Comparison of ENCODE assay signal across 17 cellular contexts in genomic region chr10:133071801-133072595, GRCh38. TPM values are rescaled to one million over a fixed set of nuclear protein-coding genes. Genes with fewer than 3 reads are reported as not detected.
A peak's percentile ranks its signal among the peaks of the same experiment; 100 is the strongest.
DNase-seq lines count a peak whose midpoint lies in the region; TF ChIP-seq lines count a peak whose summit lies in the region.
"Had no signal": no experiment of that assay in that cellular context is flagged by ENCODE, and none has a peak within 500 bp of the region (broad histone marks: within the 10 kb centered on the region; RNA-seq: fewer than 3 reads in every experiment).

No MANE protein-coding gene starts in this region.

- intact Hi-C loops in A673 (cut with micrococcal nuclease; ENCODE audit: unreplicated experiment): no loop called here

- H3K27me3 Mint-ChIP-seq in glutamatergic neuron (ENCODE audit: unreplicated experiment): peaks cover 6% of the 10 kb centered on the region
- H3K27me3 Mint-ChIP-seq in T-helper 2 cell treated with Interferon-gamma antibody and Interleukin-4, amounts not matched to agents 5 μg/mL and 100 μg/mL, for 36 hours (ENCODE audit: low read depth): no peaks in the 10 kb centered on the region

- peak overlapping the region; percentile 30; the same call in 1 of the 2 replicates for H3K4me3 ChIP-seq in BLaER1
- H3K4me3 ChIP-seq in HEK293 (ENCODE audit: low read depth, low read length): no peak overlapping the region
- no peak overlapping the region for H3K4me3 ChIP-seq in A673 (ENCODE audit: low read depth, low read length, poor library complexity, severe bottlenecking)
- H3K4me3 ChIP-seq: HAP-1 had no signal

- no peaks in the 10 kb centered on the region for H3K36me3 ChIP-seq in BLaER1
- no peaks in the 10 kb centered on the region for H3K36me3 ChIP-seq in HEK293 (ENCODE audit: control insufficient read depth in 2 of 2, insufficient read depth in 1 of 2, low read length in 2 of 2)
- no peaks in the 10 kb centered on the region for H3K36me3 ChIP-seq in A673 (ENCODE audit: insufficient read depth, low read length, poor library complexity, severe bottlenecking)
- H3K36me3 ChIP-seq: HAP-1 had no signal

- CTCF ChIA-PET in HEK293 (lab: Yijun Ruan, JAX) (no interaction called here), A673 (lab: Charles Lee) (no interaction called here)

- H3K36me3 Mint-ChIP-seq in glutamatergic neuron (ENCODE audit: unreplicated experiment): no peaks in the 10 kb centered on the region
- H3K36me3 Mint-ChIP-seq in T-helper 2 cell treated with Interferon-gamma antibody and Interleukin-4, amounts not matched to agents 5 μg/mL and 100 μg/mL, for 36 hours (ENCODE audit: low read depth): no peaks in the 10 kb centered on the region

- H3K27me3 ChIP-seq in BLaER1 (no peaks in the 10 kb centered on the region), A673 (replicated peaks; ENCODE audit: insufficient read depth, low read depth, low read length, poor library complexity) (peaks cover 22% of the 10 kb centered on the region)

- no peak for TF ChIP-seq CTCF in HEK293 (tag by site-specific recombination; IDR thresholded peaks at IDR 0.05)
- TF ChIP-seq CTCF in glutamatergic neuron (IDR thresholded peaks at IDR 0.05; ENCODE audit: partially characterized antibody, unreplicated experiment): no peak
- TF ChIP-seq CTCF in A673 (conservative IDR thresholded peaks at IDR 0.05; ENCODE audit: low read depth, low read length): no peak

- H4K20me1 ChIP-seq in BLaER1: no peaks in the 10 kb centered on the region

- POLR2A ChIA-PET in HEK293 (lab: Yijun Ruan, JAX) (no interaction called here), A673 (lab: Charles Lee; ENCODE audit: low non-redundant PET) (no interaction called here)

- H3K4me3 Mint-ChIP-seq in glutamatergic neuron (ENCODE audit: unreplicated experiment): no peak overlapping the region
- H3K4me3 Mint-ChIP-seq in T-helper 2 cell treated with Interferon-gamma antibody and Interleukin-4, amounts not matched to agents 5 μg/mL and 100 μg/mL, for 36 hours: no peak overlapping the region

- peak; percentile 1 to 31 (median 7) for DNase-seq in NCI-H1417 (lab: John Stamatoyannopoulos, UW)
- DNase-seq in NCI-H1417 treated with DMSO at 0.1 percent for 48 hours (lab: John Stamatoyannopoulos, UW): no peak
- peak; percentile 88 for DNase-seq in glutamatergic neuron
- no peak for DNase-seq in NCI-H1694 treated with DMSO at 0.1 percent for 48 hours (lab: John Stamatoyannopoulos, UW)
- no peak for DNase-seq in A673 (ENCODE audit: low spot score)
- DNase-seq in T-helper 2 cell treated with Interferon-gamma antibody and Interleukin-4, amounts not matched to agents 5 μg/mL and 100 μg/mL, for 36 hours (ENCODE audit: low spot score): no peak
- DNase-seq: 8988T, C1 segment of cervical spinal cord, EL, NCI-H1436 treated with DMSO at 0.1 percent for 48 hours, NCI-H446 treated with DMSO at 0.1 percent for 48 hours, NCI-H774, SHP77, T-helper 2 cell had no signal

- no TSS peak for BruUV-seq in A673 (replicated peaks; lab: Mats Ljungman, UMichigan)

- H3K9ac ChIP-seq in BLaER1: peak overlapping the region; percentile 53

- H3K27ac Mint-ChIP-seq in glutamatergic neuron (ENCODE audit: unreplicated experiment): peak overlapping the region; percentile 92
- H3K27ac Mint-ChIP-seq in T-helper 2 cell treated with Interferon-gamma antibody and Interleukin-4, amounts not matched to agents 5 μg/mL and 100 μg/mL, for 36 hours: no peak overlapping the region

- H3K4me1 ChIP-seq in BLaER1 (peaks cover 57% of the 10 kb centered on the region), HEK293 (ENCODE audit: control insufficient read depth, insufficient read depth, low read length) (no peaks in the 10 kb centered on the region), A673 (ENCODE audit: insufficient read depth, low read length, poor library complexity, severe bottlenecking) (no peaks in the 10 kb centered on the region)
- H3K4me1 ChIP-seq: HAP-1 had no signal

- peak overlapping the region; percentile 95 for H3K4me2 ChIP-seq in BLaER1

- H3K9me3 Mint-ChIP-seq in glutamatergic neuron (ENCODE audit: unreplicated experiment): peaks cover 15% of the 10 kb centered on the region
- H3K9me3 Mint-ChIP-seq in T-helper 2 cell treated with Interferon-gamma antibody and Interleukin-4, amounts not matched to agents 5 μg/mL and 100 μg/mL, for 36 hours: no peaks in the 10 kb centered on the region

- H3K4me1 Mint-ChIP-seq in glutamatergic neuron (ENCODE audit: low read depth, unreplicated experiment): peaks cover 20% of the 10 kb centered on the region
- H3K4me1 Mint-ChIP-seq in T-helper 2 cell treated with Interferon-gamma antibody and Interleukin-4, amounts not matched to agents 5 μg/mL and 100 μg/mL, for 36 hours (ENCODE audit: low read depth): no peaks in the 10 kb centered on the region

- H3K27ac ChIP-seq in BLaER1 (peak overlapping the region; percentile 76), HEK293 (ENCODE audit: extremely low read depth, low read depth, low read length) (no peak overlapping the region), A673 (ENCODE audit: low read depth, low read length, poor library complexity, severe bottlenecking) (no peak overlapping the region)

- H3K9me3 ChIP-seq in BLaER1 (no peaks in the 10 kb centered on the region), HEK293 (ENCODE audit: control insufficient read depth, insufficient read depth, low read depth, low read length) (no peaks in the 10 kb centered on the region), A673 (ENCODE audit: low read depth, low read length, poor library complexity, severe bottlenecking) (no peaks in the 10 kb centered on the region)
- H3K9me3 ChIP-seq: HAP-1 had no signal

TF ChIP-seq in HEK293, 187 proteins besides CTCF, POLR2A, EP300 and RAD21:
- TF ChIP-seq KLF17 (tag by site-specific recombination; IDR thresholded peaks at IDR 0.05): peak; percentile 5; the same call in 1 of the 2 replicates
- no peak for TF ChIP-seq ZFP3 (tag by site-specific recombination; IDR thresholded peaks at IDR 0.05; ENCODE audit: low read depth)
- peak; percentile 41; the same call in 1 of the 2 replicates for TF ChIP-seq ZNF335 (tag by site-specific recombination; conservative IDR thresholded peaks at IDR 0.05)

RNA-seq across cellular contexts. Expression of gene ADGRA1, which starts 15.7 kb away (rescaled TPM):
- total RNA-seq in glutamatergic neuron (ENCODE audit: unreplicated experiment): 9.1 TPM
- 0.82 and 0.87 TPM in 2 replicates for total RNA-seq in A673 (2021)

Comparison
In these comparisons a context has a peak if more than half of its experiments do, and no peak if none do; other contexts are left out.
1. DNase-seq: peak in NCI-H1417 (3 of 3) and glutamatergic neuron (single experiment); none in NCI-H1417 treated with DMSO at 0.1 percent for 48 hours (single experiment), NCI-H1694 treated with DMSO at 0.1 percent for 48 hours (single experiment), A673 (single experiment) and T-helper 2 cell treated with Interferon-gamma antibody and Interleukin-4, amounts not matched to agents 5 μg/mL and 100 μg/mL, for 36 hours (single experiment).